1 cellular context compared by ENCODE assay signal in genomic region chr15:75578206-75578947, GRCh38.
TF ChIP-seq lines count a peak whose summit lies in the region.

No MANE protein-coding gene starts in this region.

TF ChIP-seq in GM12878, 131 proteins besides CTCF, POLR2A, EP300 and RAD21:
- TF ChIP-seq CEBPZ (IDR thresholded peaks at IDR 0.05; ENCODE audit: low read depth, low read length) (no peak), HDAC6 (IDR thresholded peaks at IDR 0.05; ENCODE audit: unreplicated experiment) (no peak), DPF2 (IDR thresholded peaks at IDR 0.05) (0 out of 2 replicates have a peak, but pooled peaks have one; percentile 65), RB1 (IDR thresholded peaks at IDR 0.05; ENCODE audit: borderline replicate concordance) (peak; percentile 61; the same call in 1 of the 2 replicates), TCF7 (IDR thresholded peaks at IDR 0.05; ENCODE audit: borderline replicate concordance) (no peak), GATAD2B (conservative IDR thresholded peaks at IDR 0.05; ENCODE audit: low read depth) (peak; percentile 48; the same call in 1 of the 2 replicates), ZSCAN29 (IDR thresholded peaks at IDR 0.05) (no peak), RUNX3 (IDR thresholded peaks at IDR 0.05; ENCODE audit: low read length) (0 out of 2 replicates have a peak, but pooled peaks have one; percentile 2), YY1 (IDR thresholded peaks at IDR 0.05; ENCODE audit: low read depth, low read length) (peak; percentile 82), NKRF (conservative IDR thresholded peaks at IDR 0.05) (peak; percentile 52; the same call in 1 of the 2 replicates), IKZF1 (conservative IDR thresholded peaks at IDR 0.05) (peak; percentile 57; the same call in 1 of the 2 replicates), LARP7 (IDR thresholded peaks at IDR 0.05) (peak; percentile 70), ZNF217 (IDR thresholded peaks at IDR 0.05) (no peak), TAF1 (IDR thresholded peaks at IDR 0.05; ENCODE audit: borderline replicate concordance, low read depth, low read length) (peak; percentile 44; the same call in 1 of the 2 replicates), ZNF592 (IDR thresholded peaks at IDR 0.05) (no peak), EED (IDR thresholded peaks at IDR 0.05; ENCODE audit: low read depth) (peak; percentile 53; the same call in 1 of the 2 replicates), GABPA (IDR thresholded peaks at IDR 0.05; ENCODE audit: low read depth) (no peak), ZNF274 (IDR thresholded peaks at IDR 0.05; ENCODE audit: insufficient read depth, insufficient read length) (no peak), ELK1 (IDR thresholded peaks at IDR 0.05; ENCODE audit: low read depth, low read length) (no peak), CHD1 (IDR thresholded peaks at IDR 0.05; ENCODE audit: low read depth, low read length) (no peak), NFIC (IDR thresholded peaks at IDR 0.05; ENCODE audit: low read depth, low read length) (no peak), SIN3A (IDR thresholded peaks at IDR 0.05; ENCODE audit: low read depth, low read length) (no peak), BHLHE40 (IDR thresholded peaks at IDR 0.05; ENCODE audit: borderline replicate concordance in 1 of 2, low read depth in 2 of 2, low read length in 1 of 2) (peak in 1 of 2 experiments; percentile 46; a peak in 1 of 4 replicates), E2F8 (IDR thresholded peaks at IDR 0.05; ENCODE audit: low read depth, partially characterized antibody) (no peak), IKZF2 (IDR thresholded peaks at IDR 0.05) (peak; percentile 48 to 51; a peak in 1 of 4 replicates), TCF3 (IDR thresholded peaks at IDR 0.05; ENCODE audit: borderline replicate concordance, insufficient read depth, low read depth, low read length) (no peak), NR2F1 (conservative IDR thresholded peaks at IDR 0.05) (peak; percentile 41; the same call in 1 of the 2 replicates), MYB (IDR thresholded peaks at IDR 0.05; ENCODE audit: borderline replicate concordance, low read depth, low read length) (no peak), RELB (IDR thresholded peaks at IDR 0.05; ENCODE audit: low read depth) (0 out of 2 replicates have a peak, but pooled peaks have one; percentile 35), TCF12 (IDR thresholded peaks at IDR 0.05; ENCODE audit: low read depth, low read length) (0 out of 2 replicates have a peak, but pooled peaks have one; percentile 25), POLR2AphosphoS2 (IDR thresholded peaks at IDR 0.05; ENCODE audit: low read depth, low read length) (no peak), USF1 (IDR thresholded peaks at IDR 0.05; ENCODE audit: borderline replicate concordance, extremely low read length, insufficient read depth, low read depth, low read length) (no peak), IRF4 (IDR thresholded peaks at IDR 0.05; ENCODE audit: low read depth, low read length) (no peak), ZNF687 (IDR thresholded peaks at IDR 0.05) (0 out of 2 replicates have a peak, but pooled peaks have one; percentile 27)
